1 cellular context compared by ENCODE assay signal in the genomic region with DNA sequence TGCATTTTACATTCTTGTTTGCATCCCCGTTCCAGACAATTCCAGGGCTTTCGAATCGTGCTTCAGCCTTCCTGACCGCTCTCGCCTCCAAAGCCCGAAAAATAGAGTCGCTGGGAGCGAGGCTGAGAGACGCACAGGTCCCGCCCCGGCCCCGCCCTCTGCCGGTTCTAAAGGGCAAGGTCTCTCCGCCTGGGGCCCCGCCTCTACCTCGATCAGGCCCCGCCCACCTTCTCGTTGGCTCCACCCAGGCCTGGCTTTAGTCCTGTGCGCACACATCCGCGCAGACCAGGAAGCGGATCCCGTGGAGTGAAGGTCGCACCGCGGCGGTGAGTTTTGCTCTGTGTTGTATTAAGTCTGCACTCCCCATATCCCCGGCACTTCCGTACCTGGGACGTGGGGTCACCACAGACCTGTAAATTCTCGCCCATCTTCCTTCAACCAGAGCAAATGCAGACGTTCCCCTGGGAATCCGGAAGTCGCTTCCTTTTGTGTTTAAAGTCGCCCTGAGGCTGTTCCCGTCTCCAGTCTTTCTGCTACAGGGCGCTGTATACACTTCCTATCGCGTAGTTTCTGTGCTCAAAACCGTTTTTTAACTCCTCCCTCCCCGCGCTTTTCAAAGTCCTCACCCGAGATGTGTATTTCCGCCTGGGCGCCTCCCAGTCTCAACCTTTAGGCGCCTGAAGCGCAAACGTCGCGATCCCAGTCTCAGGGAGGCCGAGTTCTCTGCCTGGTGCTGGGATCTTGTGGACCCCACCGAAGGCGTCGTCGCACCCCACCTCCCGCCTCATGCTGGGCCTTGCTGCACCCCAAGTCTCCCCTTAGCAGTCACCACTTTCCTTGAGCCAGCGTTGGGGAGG.
TF ChIP-seq lines count a peak whose summit lies in the region.

A gene (plus strand): TSS at position 283 of the 857 bp plus-strand sequence. CDS start 3,861 bp downstream, outside the sequence.

TF ChIP-seq in K562, 482 proteins besides CTCF, POLR2A, EP300 and RAD21 (continued from another document and continues in another):
- TF ChIP-seq, protein P1, sequence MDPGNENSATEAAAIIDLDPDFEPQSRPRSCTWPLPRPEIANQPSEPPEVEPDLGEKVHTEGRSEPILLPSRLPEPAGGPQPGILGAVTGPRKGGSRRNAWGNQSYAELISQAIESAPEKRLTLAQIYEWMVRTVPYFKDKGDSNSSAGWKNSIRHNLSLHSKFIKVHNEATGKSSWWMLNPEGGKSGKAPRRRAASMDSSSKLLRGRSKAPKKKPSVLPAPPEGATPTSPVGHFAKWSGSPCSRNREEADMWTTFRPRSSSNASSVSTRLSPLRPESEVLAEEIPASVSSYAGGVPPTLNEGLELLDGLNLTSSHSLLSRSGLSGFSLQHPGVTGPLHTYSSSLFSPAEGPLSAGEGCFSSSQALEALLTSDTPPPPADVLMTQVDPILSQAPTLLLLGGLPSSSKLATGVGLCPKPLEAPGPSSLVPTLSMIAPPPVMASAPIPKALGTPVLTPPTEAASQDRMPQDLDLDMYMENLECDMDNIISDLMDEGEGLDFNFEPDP (CRISPR knock-in tag; IDR thresholded peaks at IDR 0.05): no peak
- TF ChIP-seq BRD4 (IDR thresholded peaks at IDR 0.05): 0 out of 2 replicates have a peak, but pooled peaks have one; percentile 50
- TF ChIP-seq, protein P2, sequence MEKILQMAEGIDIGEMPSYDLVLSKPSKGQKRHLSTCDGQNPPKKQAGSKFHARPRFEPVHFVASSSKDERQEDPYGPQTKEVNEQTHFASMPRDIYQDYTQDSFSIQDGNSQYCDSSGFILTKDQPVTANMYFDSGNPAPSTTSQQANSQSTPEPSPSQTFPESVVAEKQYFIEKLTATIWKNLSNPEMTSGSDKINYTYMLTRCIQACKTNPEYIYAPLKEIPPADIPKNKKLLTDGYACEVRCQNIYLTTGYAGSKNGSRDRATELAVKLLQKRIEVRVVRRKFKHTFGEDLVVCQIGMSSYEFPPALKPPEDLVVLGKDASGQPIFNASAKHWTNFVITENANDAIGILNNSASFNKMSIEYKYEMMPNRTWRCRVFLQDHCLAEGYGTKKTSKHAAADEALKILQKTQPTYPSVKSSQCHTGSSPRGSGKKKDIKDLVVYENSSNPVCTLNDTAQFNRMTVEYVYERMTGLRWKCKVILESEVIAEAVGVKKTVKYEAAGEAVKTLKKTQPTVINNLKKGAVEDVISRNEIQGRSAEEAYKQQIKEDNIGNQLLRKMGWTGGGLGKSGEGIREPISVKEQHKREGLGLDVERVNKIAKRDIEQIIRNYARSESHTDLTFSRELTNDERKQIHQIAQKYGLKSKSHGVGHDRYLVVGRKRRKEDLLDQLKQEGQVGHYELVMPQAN (IDR thresholded peaks at IDR 0.05; ENCODE audit: borderline replicate concordance): peak; percentile 92; the same call in 1 of the 2 replicates
- no peak for TF ChIP-seq CREB1 (IDR thresholded peaks at IDR 0.05)
- no peak for TF ChIP-seq CREB1 (CRISPR knock-in tag; IDR thresholded peaks at IDR 0.05)
- TF ChIP-seq, protein P3, sequence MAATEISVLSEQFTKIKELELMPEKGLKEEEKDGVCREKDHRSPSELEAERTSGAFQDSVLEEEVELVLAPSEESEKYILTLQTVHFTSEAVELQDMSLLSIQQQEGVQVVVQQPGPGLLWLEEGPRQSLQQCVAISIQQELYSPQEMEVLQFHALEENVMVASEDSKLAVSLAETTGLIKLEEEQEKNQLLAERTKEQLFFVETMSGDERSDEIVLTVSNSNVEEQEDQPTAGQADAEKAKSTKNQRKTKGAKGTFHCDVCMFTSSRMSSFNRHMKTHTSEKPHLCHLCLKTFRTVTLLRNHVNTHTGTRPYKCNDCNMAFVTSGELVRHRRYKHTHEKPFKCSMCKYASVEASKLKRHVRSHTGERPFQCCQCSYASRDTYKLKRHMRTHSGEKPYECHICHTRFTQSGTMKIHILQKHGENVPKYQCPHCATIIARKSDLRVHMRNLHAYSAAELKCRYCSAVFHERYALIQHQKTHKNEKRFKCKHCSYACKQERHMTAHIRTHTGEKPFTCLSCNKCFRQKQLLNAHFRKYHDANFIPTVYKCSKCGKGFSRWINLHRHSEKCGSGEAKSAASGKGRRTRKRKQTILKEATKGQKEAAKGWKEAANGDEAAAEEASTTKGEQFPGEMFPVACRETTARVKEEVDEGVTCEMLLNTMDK (IDR thresholded peaks at IDR 0.05; ENCODE audit: borderline replicate concordance, insufficient read depth, low read depth, low read length, poor library complexity, severe bottlenecking): peak; percentile 4
- TF ChIP-seq TAF1 (IDR thresholded peaks at IDR 0.05; ENCODE audit: control insufficient read depth, extremely low read depth, insufficient read depth, low read length, severe bottlenecking): peak; percentile 71
- peak; percentile 39; the same call in 1 of the 2 replicates for TF ChIP-seq NBN (IDR thresholded peaks at IDR 0.05; ENCODE audit: low read depth)
- peak; percentile 61; the same call in 1 of the 2 replicates for TF ChIP-seq MBD2 (IDR thresholded peaks at IDR 0.05; ENCODE audit: borderline replicate concordance, low read depth)
- TF ChIP-seq ATF7 (IDR thresholded peaks at IDR 0.05): peak; percentile 58
- no peak for TF ChIP-seq ZNF24 (IDR thresholded peaks at IDR 0.05)
- TF ChIP-seq HCFC1 (IDR thresholded peaks at IDR 0.05; ENCODE audit: low read depth, low read length): peak; percentile 41; the same call in 1 of the 2 replicates
- TF ChIP-seq FOXP1 (CRISPR knock-in tag; IDR thresholded peaks at IDR 0.05): peak; percentile 76; the same call in 1 of the 2 replicates
- TF ChIP-seq ZNF707 (CRISPR knock-in tag; conservative IDR thresholded peaks at IDR 0.05): no peak
- no peak for TF ChIP-seq NCOA2 (IDR thresholded peaks at IDR 0.05; ENCODE audit: partially characterized antibody in 2 of 2)
- no peak for TF ChIP-seq ZNF717 (CRISPR knock-in tag; IDR thresholded peaks at IDR 0.05)
- TF ChIP-seq CBX1 (IDR thresholded peaks at IDR 0.05; ENCODE audit: low read depth): no peak
- no peak for TF ChIP-seq NR3C1 (CRISPR knock-in tag; IDR thresholded peaks at IDR 0.05)
- TF ChIP-seq, protein P4, sequence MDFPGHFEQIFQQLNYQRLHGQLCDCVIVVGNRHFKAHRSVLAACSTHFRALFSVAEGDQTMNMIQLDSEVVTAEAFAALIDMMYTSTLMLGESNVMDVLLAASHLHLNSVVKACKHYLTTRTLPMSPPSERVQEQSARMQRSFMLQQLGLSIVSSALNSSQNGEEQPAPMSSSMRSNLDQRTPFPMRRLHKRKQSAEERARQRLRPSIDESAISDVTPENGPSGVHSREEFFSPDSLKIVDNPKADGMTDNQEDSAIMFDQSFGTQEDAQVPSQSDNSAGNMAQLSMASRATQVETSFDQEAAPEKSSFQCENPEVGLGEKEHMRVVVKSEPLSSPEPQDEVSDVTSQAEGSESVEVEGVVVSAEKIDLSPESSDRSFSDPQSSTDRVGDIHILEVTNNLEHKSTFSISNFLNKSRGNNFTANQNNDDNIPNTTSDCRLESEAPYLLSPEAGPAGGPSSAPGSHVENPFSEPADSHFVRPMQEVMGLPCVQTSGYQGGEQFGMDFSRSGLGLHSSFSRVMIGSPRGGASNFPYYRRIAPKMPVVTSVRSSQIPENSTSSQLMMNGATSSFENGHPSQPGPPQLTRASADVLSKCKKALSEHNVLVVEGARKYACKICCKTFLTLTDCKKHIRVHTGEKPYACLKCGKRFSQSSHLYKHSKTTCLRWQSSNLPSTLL (IDR thresholded peaks at IDR 0.05): no peak
- TF ChIP-seq, protein P5, sequence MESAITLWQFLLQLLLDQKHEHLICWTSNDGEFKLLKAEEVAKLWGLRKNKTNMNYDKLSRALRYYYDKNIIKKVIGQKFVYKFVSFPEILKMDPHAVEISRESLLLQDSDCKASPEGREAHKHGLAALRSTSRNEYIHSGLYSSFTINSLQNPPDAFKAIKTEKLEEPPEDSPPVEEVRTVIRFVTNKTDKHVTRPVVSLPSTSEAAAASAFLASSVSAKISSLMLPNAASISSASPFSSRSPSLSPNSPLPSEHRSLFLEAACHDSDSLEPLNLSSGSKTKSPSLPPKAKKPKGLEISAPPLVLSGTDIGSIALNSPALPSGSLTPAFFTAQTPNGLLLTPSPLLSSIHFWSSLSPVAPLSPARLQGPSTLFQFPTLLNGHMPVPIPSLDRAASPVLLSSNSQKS (CRISPR knock-in tag; IDR thresholded peaks at IDR 0.05): no peak
- no peak for TF ChIP-seq SRSF3 (IDR thresholded peaks at IDR 0.05; ENCODE audit: insufficient read depth, low read length)
- TF ChIP-seq, protein P6, sequence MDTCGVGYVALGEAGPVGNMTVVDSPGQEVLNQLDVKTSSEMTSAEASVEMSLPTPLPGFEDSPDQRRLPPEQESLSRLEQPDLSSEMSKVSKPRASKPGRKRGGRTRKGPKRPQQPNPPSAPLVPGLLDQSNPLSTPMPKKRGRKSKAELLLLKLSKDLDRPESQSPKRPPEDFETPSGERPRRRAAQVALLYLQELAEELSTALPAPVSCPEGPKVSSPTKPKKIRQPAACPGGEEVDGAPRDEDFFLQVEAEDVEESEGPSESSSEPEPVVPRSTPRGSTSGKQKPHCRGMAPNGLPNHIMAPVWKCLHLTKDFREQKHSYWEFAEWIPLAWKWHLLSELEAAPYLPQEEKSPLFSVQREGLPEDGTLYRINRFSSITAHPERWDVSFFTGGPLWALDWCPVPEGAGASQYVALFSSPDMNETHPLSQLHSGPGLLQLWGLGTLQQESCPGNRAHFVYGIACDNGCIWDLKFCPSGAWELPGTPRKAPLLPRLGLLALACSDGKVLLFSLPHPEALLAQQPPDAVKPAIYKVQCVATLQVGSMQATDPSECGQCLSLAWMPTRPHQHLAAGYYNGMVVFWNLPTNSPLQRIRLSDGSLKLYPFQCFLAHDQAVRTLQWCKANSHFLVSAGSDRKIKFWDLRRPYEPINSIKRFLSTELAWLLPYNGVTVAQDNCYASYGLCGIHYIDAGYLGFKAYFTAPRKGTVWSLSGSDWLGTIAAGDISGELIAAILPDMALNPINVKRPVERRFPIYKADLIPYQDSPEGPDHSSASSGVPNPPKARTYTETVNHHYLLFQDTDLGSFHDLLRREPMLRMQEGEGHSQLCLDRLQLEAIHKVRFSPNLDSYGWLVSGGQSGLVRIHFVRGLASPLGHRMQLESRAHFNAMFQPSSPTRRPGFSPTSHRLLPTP (IDR thresholded peaks at IDR 0.05; ENCODE audit: borderline replicate concordance, extremely low read depth, insufficient read length): no peak
- TF ChIP-seq, protein P7, sequence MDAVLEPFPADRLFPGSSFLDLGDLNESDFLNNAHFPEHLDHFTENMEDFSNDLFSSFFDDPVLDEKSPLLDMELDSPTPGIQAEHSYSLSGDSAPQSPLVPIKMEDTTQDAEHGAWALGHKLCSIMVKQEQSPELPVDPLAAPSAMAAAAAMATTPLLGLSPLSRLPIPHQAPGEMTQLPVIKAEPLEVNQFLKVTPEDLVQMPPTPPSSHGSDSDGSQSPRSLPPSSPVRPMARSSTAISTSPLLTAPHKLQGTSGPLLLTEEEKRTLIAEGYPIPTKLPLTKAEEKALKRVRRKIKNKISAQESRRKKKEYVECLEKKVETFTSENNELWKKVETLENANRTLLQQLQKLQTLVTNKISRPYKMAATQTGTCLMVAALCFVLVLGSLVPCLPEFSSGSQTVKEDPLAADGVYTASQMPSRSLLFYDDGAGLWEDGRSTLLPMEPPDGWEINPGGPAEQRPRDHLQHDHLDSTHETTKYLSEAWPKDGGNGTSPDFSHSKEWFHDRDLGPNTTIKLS (IDR thresholded peaks at IDR 0.05; ENCODE audit: borderline replicate concordance, low read depth): no peak; the same call in 1 of the 2 replicates
- TF ChIP-seq, protein P8, sequence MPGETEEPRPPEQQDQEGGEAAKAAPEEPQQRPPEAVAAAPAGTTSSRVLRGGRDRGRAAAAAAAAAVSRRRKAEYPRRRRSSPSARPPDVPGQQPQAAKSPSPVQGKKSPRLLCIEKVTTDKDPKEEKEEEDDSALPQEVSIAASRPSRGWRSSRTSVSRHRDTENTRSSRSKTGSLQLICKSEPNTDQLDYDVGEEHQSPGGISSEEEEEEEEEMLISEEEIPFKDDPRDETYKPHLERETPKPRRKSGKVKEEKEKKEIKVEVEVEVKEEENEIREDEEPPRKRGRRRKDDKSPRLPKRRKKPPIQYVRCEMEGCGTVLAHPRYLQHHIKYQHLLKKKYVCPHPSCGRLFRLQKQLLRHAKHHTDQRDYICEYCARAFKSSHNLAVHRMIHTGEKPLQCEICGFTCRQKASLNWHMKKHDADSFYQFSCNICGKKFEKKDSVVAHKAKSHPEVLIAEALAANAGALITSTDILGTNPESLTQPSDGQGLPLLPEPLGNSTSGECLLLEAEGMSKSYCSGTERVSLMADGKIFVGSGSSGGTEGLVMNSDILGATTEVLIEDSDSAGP (CRISPR knock-in tag; IDR thresholded peaks at IDR 0.05): no peak
- TF ChIP-seq ZNF507 (tag; conservative IDR thresholded peaks at IDR 0.05): no peak
- peak; percentile 82 for TF ChIP-seq EP400 (IDR thresholded peaks at IDR 0.05)
- TF ChIP-seq, protein P9, sequence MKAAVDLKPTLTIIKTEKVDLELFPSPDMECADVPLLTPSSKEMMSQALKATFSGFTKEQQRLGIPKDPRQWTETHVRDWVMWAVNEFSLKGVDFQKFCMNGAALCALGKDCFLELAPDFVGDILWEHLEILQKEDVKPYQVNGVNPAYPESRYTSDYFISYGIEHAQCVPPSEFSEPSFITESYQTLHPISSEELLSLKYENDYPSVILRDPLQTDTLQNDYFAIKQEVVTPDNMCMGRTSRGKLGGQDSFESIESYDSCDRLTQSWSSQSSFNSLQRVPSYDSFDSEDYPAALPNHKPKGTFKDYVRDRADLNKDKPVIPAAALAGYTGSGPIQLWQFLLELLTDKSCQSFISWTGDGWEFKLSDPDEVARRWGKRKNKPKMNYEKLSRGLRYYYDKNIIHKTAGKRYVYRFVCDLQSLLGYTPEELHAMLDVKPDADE (conservative IDR thresholded peaks at IDR 0.05; ENCODE audit: control insufficient read depth, low read depth, low read length): no peak; the same call in 1 of the 2 replicates
- no peak for TF ChIP-seq RAD51 (IDR thresholded peaks at IDR 0.05; ENCODE audit: borderline replicate concordance, low read depth)
- no peak for TF ChIP-seq DDX20 (tag; IDR thresholded peaks at IDR 0.05; ENCODE audit: low read depth)
- TF ChIP-seq, protein P10, sequence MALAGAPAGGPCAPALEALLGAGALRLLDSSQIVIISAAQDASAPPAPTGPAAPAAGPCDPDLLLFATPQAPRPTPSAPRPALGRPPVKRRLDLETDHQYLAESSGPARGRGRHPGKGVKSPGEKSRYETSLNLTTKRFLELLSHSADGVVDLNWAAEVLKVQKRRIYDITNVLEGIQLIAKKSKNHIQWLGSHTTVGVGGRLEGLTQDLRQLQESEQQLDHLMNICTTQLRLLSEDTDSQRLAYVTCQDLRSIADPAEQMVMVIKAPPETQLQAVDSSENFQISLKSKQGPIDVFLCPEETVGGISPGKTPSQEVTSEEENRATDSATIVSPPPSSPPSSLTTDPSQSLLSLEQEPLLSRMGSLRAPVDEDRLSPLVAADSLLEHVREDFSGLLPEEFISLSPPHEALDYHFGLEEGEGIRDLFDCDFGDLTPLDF (CRISPR knock-in tag; IDR thresholded peaks at IDR 0.05): peak; percentile 35; the same call in 1 of the 2 replicates
- TF ChIP-seq, protein P11, sequence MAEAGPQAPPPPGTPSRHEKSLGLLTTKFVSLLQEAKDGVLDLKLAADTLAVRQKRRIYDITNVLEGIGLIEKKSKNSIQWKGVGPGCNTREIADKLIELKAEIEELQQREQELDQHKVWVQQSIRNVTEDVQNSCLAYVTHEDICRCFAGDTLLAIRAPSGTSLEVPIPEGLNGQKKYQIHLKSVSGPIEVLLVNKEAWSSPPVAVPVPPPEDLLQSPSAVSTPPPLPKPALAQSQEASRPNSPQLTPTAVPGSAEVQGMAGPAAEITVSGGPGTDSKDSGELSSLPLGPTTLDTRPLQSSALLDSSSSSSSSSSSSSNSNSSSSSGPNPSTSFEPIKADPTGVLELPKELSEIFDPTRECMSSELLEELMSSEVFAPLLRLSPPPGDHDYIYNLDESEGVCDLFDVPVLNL (CRISPR knock-in tag; IDR thresholded peaks at IDR 0.05; ENCODE audit: low read depth): peak; percentile 85
- TF ChIP-seq SRF (CRISPR knock-in tag; IDR thresholded peaks at IDR 0.05): peak in 1 of 2 experiments; percentile 81; a peak in 2 of 4 replicates
- TF ChIP-seq CHD4 (IDR thresholded peaks at IDR 0.05; ENCODE audit: insufficient read depth, insufficient replicate concordance, low read depth, low read length, poor library complexity, severe bottlenecking): no peak
- peak; percentile 46; the same call in 1 of the 2 replicates for TF ChIP-seq CXXC5 (CRISPR knock-in tag; IDR thresholded peaks at IDR 0.05)
